1 cellular context compared by ENCODE assay signal in the genomic region with DNA sequence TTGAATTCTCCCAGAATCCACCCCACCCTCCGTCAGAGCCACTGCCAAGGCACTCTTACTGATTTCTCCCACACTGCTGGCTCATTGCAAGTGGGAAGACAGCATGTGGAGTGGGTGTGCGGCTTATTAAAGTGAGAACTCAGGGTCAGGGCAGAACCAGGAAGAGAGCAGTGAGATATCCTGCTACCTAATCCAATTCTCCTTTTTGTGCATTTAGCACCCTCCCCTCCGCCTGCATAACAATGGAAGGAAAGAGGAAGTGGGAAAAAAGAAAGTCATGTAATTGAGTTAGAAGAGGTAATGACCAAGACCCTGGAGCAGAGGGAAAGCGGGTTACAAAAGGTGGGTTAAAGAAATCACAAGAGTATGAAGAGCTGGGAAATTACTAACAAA.
TF ChIP-seq lines count a peak whose summit lies in the region.

No MANE protein-coding gene starts in this region.

TF ChIP-seq in K562, 482 proteins besides CTCF, POLR2A, EP300 and RAD21 (continued from another document and continues in another):
- TF ChIP-seq, protein P1, sequence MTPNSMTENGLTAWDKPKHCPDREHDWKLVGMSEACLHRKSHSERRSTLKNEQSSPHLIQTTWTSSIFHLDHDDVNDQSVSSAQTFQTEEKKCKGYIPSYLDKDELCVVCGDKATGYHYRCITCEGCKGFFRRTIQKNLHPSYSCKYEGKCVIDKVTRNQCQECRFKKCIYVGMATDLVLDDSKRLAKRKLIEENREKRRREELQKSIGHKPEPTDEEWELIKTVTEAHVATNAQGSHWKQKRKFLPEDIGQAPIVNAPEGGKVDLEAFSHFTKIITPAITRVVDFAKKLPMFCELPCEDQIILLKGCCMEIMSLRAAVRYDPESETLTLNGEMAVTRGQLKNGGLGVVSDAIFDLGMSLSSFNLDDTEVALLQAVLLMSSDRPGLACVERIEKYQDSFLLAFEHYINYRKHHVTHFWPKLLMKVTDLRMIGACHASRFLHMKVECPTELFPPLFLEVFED (CRISPR knock-in tag; conservative IDR thresholded peaks at IDR 0.05): peak; percentile 73; the same call in 1 of the 2 replicates
- TF ChIP-seq MAFG (tag; conservative IDR thresholded peaks at IDR 0.05): peak; percentile 24; the same call in 1 of the 2 replicates
- TF ChIP-seq KLF6 (CRISPR knock-in tag; IDR thresholded peaks at IDR 0.05; ENCODE audit: borderline replicate concordance): 0 out of 2 replicates have a peak, but pooled peaks have one; percentile 4
- no peak; the same call in none of the 2 replicates for TF ChIP-seq ZNF766 (CRISPR knock-in tag; conservative IDR thresholded peaks at IDR 0.05)
- no peak for TF ChIP-seq RBM39 (optimal IDR thresholded peaks at IDR 0.05; ENCODE audit: low read depth, low read length)
- TF ChIP-seq, protein P2, sequence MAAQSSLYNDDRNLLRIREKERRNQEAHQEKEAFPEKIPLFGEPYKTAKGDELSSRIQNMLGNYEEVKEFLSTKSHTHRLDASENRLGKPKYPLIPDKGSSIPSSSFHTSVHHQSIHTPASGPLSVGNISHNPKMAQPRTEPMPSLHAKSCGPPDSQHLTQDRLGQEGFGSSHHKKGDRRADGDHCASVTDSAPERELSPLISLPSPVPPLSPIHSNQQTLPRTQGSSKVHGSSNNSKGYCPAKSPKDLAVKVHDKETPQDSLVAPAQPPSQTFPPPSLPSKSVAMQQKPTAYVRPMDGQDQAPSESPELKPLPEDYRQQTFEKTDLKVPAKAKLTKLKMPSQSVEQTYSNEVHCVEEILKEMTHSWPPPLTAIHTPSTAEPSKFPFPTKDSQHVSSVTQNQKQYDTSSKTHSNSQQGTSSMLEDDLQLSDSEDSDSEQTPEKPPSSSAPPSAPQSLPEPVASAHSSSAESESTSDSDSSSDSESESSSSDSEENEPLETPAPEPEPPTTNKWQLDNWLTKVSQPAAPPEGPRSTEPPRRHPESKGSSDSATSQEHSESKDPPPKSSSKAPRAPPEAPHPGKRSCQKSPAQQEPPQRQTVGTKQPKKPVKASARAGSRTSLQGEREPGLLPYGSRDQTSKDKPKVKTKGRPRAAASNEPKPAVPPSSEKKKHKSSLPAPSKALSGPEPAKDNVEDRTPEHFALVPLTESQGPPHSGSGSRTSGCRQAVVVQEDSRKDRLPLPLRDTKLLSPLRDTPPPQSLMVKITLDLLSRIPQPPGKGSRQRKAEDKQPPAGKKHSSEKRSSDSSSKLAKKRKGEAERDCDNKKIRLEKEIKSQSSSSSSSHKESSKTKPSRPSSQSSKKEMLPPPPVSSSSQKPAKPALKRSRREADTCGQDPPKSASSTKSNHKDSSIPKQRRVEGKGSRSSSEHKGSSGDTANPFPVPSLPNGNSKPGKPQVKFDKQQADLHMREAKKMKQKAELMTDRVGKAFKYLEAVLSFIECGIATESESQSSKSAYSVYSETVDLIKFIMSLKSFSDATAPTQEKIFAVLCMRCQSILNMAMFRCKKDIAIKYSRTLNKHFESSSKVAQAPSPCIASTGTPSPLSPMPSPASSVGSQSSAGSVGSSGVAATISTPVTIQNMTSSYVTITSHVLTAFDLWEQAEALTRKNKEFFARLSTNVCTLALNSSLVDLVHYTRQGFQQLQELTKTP (IDR thresholded peaks at IDR 0.05; ENCODE audit: low read depth in 1 of 2, partially characterized antibody in 2 of 2): peak in 1 of 2 experiments; percentile 27
- TF ChIP-seq CXXC5 (CRISPR knock-in tag; IDR thresholded peaks at IDR 0.05): peak; percentile 13; the same call in 1 of the 2 replicates
- peak; percentile 1; the same call in 1 of the 2 replicates for TF ChIP-seq MBD2 (IDR thresholded peaks at IDR 0.05; ENCODE audit: borderline replicate concordance, low read depth)
- no peak for TF ChIP-seq SIN3A (IDR thresholded peaks at IDR 0.05; ENCODE audit: borderline replicate concordance in 2 of 2, control insufficient read depth in 1 of 2, low read depth in 2 of 2, low read length in 2 of 2)
- TF ChIP-seq, protein P3, sequence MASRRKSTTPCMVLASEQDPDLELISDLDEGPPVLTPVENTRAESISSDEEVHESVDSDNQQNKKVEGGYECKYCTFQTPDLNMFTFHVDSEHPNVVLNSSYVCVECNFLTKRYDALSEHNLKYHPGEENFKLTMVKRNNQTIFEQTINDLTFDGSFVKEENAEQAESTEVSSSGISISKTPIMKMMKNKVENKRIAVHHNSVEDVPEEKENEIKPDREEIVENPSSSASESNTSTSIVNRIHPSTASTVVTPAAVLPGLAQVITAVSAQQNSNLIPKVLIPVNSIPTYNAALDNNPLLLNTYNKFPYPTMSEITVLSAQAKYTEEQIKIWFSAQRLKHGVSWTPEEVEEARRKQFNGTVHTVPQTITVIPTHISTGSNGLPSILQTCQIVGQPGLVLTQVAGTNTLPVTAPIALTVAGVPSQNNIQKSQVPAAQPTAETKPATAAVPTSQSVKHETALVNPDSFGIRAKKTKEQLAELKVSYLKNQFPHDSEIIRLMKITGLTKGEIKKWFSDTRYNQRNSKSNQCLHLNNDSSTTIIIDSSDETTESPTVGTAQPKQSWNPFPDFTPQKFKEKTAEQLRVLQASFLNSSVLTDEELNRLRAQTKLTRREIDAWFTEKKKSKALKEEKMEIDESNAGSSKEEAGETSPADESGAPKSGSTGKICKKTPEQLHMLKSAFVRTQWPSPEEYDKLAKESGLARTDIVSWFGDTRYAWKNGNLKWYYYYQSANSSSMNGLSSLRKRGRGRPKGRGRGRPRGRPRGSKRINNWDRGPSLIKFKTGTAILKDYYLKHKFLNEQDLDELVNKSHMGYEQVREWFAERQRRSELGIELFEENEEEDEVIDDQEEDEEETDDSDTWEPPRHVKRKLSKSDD (conservative IDR thresholded peaks at IDR 0.05; ENCODE audit: low read length): no peak
- TF ChIP-seq RCOR1 (IDR thresholded peaks at IDR 0.05; ENCODE audit: borderline replicate concordance in 1 of 2, low read depth in 2 of 2, low read length in 2 of 2): 0 out of 4 replicates have a peak, but pooled peaks of 1 of the 2 experiments have one; percentile 19
- peak; percentile 92 for TF ChIP-seq SOX6 (IDR thresholded peaks at IDR 0.05)
- 0 out of 2 replicates have a peak, but pooled peaks have one; percentile 52 for TF ChIP-seq ELF2 (CRISPR knock-in tag; IDR thresholded peaks at IDR 0.05)
- TF ChIP-seq, protein P4, sequence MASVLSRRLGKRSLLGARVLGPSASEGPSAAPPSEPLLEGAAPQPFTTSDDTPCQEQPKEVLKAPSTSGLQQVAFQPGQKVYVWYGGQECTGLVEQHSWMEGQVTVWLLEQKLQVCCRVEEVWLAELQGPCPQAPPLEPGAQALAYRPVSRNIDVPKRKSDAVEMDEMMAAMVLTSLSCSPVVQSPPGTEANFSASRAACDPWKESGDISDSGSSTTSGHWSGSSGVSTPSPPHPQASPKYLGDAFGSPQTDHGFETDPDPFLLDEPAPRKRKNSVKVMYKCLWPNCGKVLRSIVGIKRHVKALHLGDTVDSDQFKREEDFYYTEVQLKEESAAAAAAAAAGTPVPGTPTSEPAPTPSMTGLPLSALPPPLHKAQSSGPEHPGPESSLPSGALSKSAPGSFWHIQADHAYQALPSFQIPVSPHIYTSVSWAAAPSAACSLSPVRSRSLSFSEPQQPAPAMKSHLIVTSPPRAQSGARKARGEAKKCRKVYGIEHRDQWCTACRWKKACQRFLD (CRISPR knock-in tag; IDR thresholded peaks at IDR 0.05): 0 out of 2 replicates have a peak, but pooled peaks have one; percentile 15
- no peak for TF ChIP-seq TCF7L2 (IDR thresholded peaks at IDR 0.05; ENCODE audit: low read depth, low read length)
- TF ChIP-seq DACH1 (IDR thresholded peaks at IDR 0.05; ENCODE audit: partially characterized antibody): no peak
- no peak for TF ChIP-seq TAF9B (IDR thresholded peaks at IDR 0.05; ENCODE audit: partially characterized antibody)
- TF ChIP-seq OTX1 (CRISPR knock-in tag; IDR thresholded peaks at IDR 0.05): peak; percentile 59; the same call in 1 of the 2 replicates
- TF ChIP-seq PHF8 (IDR thresholded peaks at IDR 0.05; ENCODE audit: borderline replicate concordance, low read length): 0 out of 2 replicates have a peak, but pooled peaks have one; percentile 22
- TF ChIP-seq SPI1 (IDR thresholded peaks at IDR 0.05; ENCODE audit: borderline replicate concordance, low read depth, low read length): peak; percentile 100
- TF ChIP-seq L3MBTL2 (IDR thresholded peaks at IDR 0.05): peak; percentile 33; the same call in 1 of the 2 replicates
- TF ChIP-seq, protein P5, sequence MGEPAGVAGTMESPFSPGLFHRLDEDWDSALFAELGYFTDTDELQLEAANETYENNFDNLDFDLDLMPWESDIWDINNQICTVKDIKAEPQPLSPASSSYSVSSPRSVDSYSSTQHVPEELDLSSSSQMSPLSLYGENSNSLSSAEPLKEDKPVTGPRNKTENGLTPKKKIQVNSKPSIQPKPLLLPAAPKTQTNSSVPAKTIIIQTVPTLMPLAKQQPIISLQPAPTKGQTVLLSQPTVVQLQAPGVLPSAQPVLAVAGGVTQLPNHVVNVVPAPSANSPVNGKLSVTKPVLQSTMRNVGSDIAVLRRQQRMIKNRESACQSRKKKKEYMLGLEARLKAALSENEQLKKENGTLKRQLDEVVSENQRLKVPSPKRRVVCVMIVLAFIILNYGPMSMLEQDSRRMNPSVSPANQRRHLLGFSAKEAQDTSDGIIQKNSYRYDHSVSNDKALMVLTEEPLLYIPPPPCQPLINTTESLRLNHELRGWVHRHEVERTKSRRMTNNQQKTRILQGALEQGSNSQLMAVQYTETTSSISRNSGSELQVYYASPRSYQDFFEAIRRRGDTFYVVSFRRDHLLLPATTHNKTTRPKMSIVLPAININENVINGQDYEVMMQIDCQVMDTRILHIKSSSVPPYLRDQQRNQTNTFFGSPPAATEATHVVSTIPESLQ (CRISPR knock-in tag; IDR thresholded peaks at IDR 0.05): no peak
- TF ChIP-seq SMARCC2 (IDR thresholded peaks at IDR 0.05; ENCODE audit: low read depth): no peak; the same call in 1 of the 2 replicates
- TF ChIP-seq, protein P6, sequence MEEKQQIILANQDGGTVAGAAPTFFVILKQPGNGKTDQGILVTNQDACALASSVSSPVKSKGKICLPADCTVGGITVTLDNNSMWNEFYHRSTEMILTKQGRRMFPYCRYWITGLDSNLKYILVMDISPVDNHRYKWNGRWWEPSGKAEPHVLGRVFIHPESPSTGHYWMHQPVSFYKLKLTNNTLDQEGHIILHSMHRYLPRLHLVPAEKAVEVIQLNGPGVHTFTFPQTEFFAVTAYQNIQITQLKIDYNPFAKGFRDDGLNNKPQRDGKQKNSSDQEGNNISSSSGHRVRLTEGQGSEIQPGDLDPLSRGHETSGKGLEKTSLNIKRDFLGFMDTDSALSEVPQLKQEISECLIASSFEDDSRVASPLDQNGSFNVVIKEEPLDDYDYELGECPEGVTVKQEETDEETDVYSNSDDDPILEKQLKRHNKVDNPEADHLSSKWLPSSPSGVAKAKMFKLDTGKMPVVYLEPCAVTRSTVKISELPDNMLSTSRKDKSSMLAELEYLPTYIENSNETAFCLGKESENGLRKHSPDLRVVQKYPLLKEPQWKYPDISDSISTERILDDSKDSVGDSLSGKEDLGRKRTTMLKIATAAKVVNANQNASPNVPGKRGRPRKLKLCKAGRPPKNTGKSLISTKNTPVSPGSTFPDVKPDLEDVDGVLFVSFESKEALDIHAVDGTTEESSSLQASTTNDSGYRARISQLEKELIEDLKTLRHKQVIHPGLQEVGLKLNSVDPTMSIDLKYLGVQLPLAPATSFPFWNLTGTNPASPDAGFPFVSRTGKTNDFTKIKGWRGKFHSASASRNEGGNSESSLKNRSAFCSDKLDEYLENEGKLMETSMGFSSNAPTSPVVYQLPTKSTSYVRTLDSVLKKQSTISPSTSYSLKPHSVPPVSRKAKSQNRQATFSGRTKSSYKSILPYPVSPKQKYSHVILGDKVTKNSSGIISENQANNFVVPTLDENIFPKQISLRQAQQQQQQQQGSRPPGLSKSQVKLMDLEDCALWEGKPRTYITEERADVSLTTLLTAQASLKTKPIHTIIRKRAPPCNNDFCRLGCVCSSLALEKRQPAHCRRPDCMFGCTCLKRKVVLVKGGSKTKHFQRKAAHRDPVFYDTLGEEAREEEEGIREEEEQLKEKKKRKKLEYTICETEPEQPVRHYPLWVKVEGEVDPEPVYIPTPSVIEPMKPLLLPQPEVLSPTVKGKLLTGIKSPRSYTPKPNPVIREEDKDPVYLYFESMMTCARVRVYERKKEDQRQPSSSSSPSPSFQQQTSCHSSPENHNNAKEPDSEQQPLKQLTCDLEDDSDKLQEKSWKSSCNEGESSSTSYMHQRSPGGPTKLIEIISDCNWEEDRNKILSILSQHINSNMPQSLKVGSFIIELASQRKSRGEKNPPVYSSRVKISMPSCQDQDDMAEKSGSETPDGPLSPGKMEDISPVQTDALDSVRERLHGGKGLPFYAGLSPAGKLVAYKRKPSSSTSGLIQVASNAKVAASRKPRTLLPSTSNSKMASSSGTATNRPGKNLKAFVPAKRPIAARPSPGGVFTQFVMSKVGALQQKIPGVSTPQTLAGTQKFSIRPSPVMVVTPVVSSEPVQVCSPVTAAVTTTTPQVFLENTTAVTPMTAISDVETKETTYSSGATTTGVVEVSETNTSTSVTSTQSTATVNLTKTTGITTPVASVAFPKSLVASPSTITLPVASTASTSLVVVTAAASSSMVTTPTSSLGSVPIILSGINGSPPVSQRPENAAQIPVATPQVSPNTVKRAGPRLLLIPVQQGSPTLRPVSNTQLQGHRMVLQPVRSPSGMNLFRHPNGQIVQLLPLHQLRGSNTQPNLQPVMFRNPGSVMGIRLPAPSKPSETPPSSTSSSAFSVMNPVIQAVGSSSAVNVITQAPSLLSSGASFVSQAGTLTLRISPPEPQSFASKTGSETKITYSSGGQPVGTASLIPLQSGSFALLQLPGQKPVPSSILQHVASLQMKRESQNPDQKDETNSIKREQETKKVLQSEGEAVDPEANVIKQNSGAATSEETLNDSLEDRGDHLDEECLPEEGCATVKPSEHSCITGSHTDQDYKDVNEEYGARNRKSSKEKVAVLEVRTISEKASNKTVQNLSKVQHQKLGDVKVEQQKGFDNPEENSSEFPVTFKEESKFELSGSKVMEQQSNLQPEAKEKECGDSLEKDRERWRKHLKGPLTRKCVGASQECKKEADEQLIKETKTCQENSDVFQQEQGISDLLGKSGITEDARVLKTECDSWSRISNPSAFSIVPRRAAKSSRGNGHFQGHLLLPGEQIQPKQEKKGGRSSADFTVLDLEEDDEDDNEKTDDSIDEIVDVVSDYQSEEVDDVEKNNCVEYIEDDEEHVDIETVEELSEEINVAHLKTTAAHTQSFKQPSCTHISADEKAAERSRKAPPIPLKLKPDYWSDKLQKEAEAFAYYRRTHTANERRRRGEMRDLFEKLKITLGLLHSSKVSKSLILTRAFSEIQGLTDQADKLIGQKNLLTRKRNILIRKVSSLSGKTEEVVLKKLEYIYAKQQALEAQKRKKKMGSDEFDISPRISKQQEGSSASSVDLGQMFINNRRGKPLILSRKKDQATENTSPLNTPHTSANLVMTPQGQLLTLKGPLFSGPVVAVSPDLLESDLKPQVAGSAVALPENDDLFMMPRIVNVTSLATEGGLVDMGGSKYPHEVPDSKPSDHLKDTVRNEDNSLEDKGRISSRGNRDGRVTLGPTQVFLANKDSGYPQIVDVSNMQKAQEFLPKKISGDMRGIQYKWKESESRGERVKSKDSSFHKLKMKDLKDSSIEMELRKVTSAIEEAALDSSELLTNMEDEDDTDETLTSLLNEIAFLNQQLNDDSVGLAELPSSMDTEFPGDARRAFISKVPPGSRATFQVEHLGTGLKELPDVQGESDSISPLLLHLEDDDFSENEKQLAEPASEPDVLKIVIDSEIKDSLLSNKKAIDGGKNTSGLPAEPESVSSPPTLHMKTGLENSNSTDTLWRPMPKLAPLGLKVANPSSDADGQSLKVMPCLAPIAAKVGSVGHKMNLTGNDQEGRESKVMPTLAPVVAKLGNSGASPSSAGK (IDR thresholded peaks at IDR 0.05): 0 out of 2 replicates have a peak, but pooled peaks have one; percentile 23
- peak; percentile 20; the same call in 1 of the 2 replicates for TF ChIP-seq BACH1 (tag; IDR thresholded peaks at IDR 0.05)
- TF ChIP-seq ARHGAP35 (IDR thresholded peaks at IDR 0.05; ENCODE audit: partially characterized antibody): no peak
